ENCODE assay signal across 16 cellular contexts in the genomic region with DNA sequence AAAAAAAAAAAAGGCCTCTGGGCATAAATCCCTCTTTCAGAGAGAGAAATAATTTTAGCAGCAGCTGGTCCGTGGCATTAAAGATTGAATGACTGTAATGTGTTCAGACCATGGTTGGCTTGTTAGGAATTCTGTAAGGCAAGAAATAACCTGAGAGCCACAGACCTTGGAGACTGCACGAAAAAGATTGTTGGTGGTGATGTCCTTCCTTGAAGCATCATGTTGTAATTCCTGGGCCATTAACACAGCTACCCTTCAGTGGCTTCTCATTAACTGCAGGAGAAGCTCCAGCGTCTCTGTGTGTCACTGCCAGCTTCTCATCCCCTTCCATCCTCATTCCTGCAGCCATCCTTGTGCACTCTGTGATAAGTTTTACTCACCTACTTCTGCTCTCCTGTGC.
"Had no signal": no experiment of that assay in that cellular context is flagged by ENCODE, and none has a peak within 500 bp of the region (broad histone marks: within the 10 kb centered on the region; RNA-seq: fewer than 3 reads in every experiment).

No MANE protein-coding gene starts in this region.

- ATAC-seq: activated T-cell treated with anti-CD3 and anti-CD28 coated beads, Interleukin-2, amount 50 U/mL, for 72 hours; heart right ventricle; right cardiac atrium had no signal

- DNase-seq: activated CD4-positive, alpha-beta T cell treated with anti-CD3 and anti-CD28 coated beads for 1 hour; activated CD8-positive, alpha-beta memory T cell treated with anti-CD3 and anti-CD28 coated beads for 24 hours; activated gamma-delta T cell; activated T-cell treated with anti-CD3 and anti-CD28 coated beads, Interleukin-2, amount 50 U/mL, for 72 hours; cerebellar nuclear complex; cortex of kidney; gastrocnemius medialis; heart right ventricle; kidney glomerular epithelial cell; occipital lobe; right cardiac atrium; transverse colon; WERI-Rb-1 had no signal

- H3K9me3 ChIP-seq: gastrocnemius medialis, heart right ventricle, suprapubic skin, transverse colon, vagina had no signal

- H3K4me3 ChIP-seq: gastrocnemius medialis, heart right ventricle, skin epidermis, suprapubic skin, transverse colon, vagina had no signal

- H3K4me1 ChIP-seq: suprapubic skin had no signal

- H3K27me3 ChIP-seq: gastrocnemius medialis, heart right ventricle, suprapubic skin, transverse colon, vagina had no signal

- H3K27ac ChIP-seq: heart right ventricle, skin epidermis, suprapubic skin, vagina, WERI-Rb-1 had no signal

- H3K36me3 ChIP-seq: gastrocnemius medialis, heart right ventricle, suprapubic skin, transverse colon, vagina, WERI-Rb-1 had no signal
